Comparison of ENCODE assay signal across 8 cellular contexts in genomic region chr17:37489197-37490001, GRCh38. TPM values are rescaled to one million over a fixed set of nuclear protein-coding genes. Genes with fewer than 3 reads are reported as not detected.
DNase-seq lines count a peak whose midpoint lies in the region; ATAC-seq and TF ChIP-seq lines count a peak whose summit lies in the region.

DUSP14 (plus strand) TSS chr17:37489891; CDS start chr17:37512273, 22,382 bp downstream.

- POLR2A ChIA-PET in CD8-positive, alpha-beta T cell (lab: Charles Lee) = interaction anchor here (1.4 kb wide), 1 partner anchor 119 kb away, joined by 6 read pairs; the partner anchor contains the start of gene SYNRG

- peak within 1 kb of the TSS; percentile 93 for H3K27ac Mint-ChIP-seq in CD8-positive, alpha-beta T cell

- H3K27me3 Mint-ChIP-seq in CD8-positive, alpha-beta T cell (ENCODE audit: low read depth) = no peaks in the 10 kb centered on the region

- H3K9me3 Mint-ChIP-seq in CD8-positive, alpha-beta T cell = no peaks in the 10 kb centered on the region

- no peaks in the 10 kb centered on the region for H3K36me3 ChIP-seq in CD8-positive, alpha-beta T cell (ENCODE audit: insufficient read depth, low read length)
- H3K36me3 ChIP-seq in OCI-LY1 (ENCODE audit: insufficient read depth, low read length) = no peaks in the 10 kb centered on the region

- CTCF ChIA-PET in CD8-positive, alpha-beta T cell (lab: Charles Lee) = no interaction called here

- H3K79me2 ChIP-seq in OCI-LY1 (ENCODE audit: insufficient read depth, low read length) = peaks cover 10% of the 10 kb centered on the region; the same call in 1 of the 2 replicates

- H2AFZ ChIP-seq in OCI-LY1 (ENCODE audit: low read length) = no peak within 1 kb of the TSS

- peaks cover 7% of the 10 kb centered on the region for H3F3A ChIP-seq in OCI-LY1 (ENCODE audit: insufficient read depth, low read length)

- no peak for TF ChIP-seq CTCF in CD8-positive, alpha-beta T cell (IDR thresholded peaks at IDR 0.05)
- TF ChIP-seq CTCF in HL-60 (IDR thresholded peaks at IDR 0.05; ENCODE audit: insufficient read depth, low read length) (no peak), OCI-LY1 (IDR thresholded peaks at IDR 0.05; ENCODE audit: low read length) (no peak; the same call in 1 of the 2 replicates)

- H3K27ac ChIP-seq in CD8-positive, alpha-beta T cell (ENCODE audit: low read depth, low read length) = peak within 1 kb of the TSS; percentile 72
- H3K27ac ChIP-seq in HL-60 (replicated peaks) (peak within 1 kb of the TSS; percentile 74), OCI-LY1 (ENCODE audit: low read depth, low read length, poor library complexity, severe bottlenecking) (peak within 1 kb of the TSS; percentile 72), epithelial cell of prostate (peak within 1 kb of the TSS; percentile 96)

- H4K20me1 ChIP-seq in OCI-LY1 (ENCODE audit: insufficient read depth, low read length) = no peaks in the 10 kb centered on the region

- no peaks in the 10 kb centered on the region for H3K9me2 ChIP-seq in OCI-LY1 (ENCODE audit: low read depth, low read length)

- DNase-seq in CD8-positive, alpha-beta T cell = peak; percentile 68 to 90 (median 83)
- DNase-seq in HL-60 (ENCODE audit: low read depth in 1 of 2, low spot score in 1 of 2) (peak; percentile 51 to 66), activated T-cell treated with anti-CD3 and anti-CD28 coated beads for 4 hours (peak; percentile 68), epithelial cell of prostate (ENCODE audit: low read depth, low spot score) (no peak), mucosa of gallbladder (ENCODE audit: low spot score) (peak; percentile 76)
- peak; percentile 71 for DNase-seq in stimulated activated CD8-positive, alpha-beta memory T cell treated with anti-CD3 and anti-CD28 coated beads, Interleukin-4, amount 100 ng/mL, for 24 hours (ENCODE audit: low read depth)

- peak; percentile 80 for ATAC-seq in CD8-positive, alpha-beta T cell
- peak; percentile 72 for ATAC-seq in GM19397 (IDR thresholded peaks at IDR 0.05; ENCODE audit: unreplicated experiment)

- H3K4me2 ChIP-seq in OCI-LY1 (ENCODE audit: low read length) = peak within 1 kb of the TSS; percentile 87

- H3K4me3 Mint-ChIP-seq in CD8-positive, alpha-beta T cell = peak within 1 kb of the TSS; percentile 90

- peaks cover 26% of the 10 kb centered on the region for H3K4me1 ChIP-seq in CD8-positive, alpha-beta T cell (ENCODE audit: insufficient read depth, low read length)
- peaks cover 41% of the 10 kb centered on the region for H3K4me1 ChIP-seq in OCI-LY1 (ENCODE audit: insufficient read depth, low read length, severe bottlenecking)

- peak within 1 kb of the TSS; percentile 75 for H3K4me3 ChIP-seq in CD8-positive, alpha-beta T cell (ENCODE audit: low read depth, low read length)
- H3K4me3 ChIP-seq in HL-60 (replicated peaks; ENCODE audit: insufficient read depth, low read length) (peak within 1 kb of the TSS; percentile 78), OCI-LY1 (ENCODE audit: low read depth, low read length, poor library complexity, severe bottlenecking) (peak within 1 kb of the TSS; percentile 82)

- peaks cover 3% of the 10 kb centered on the region for H3K36me3 Mint-ChIP-seq in CD8-positive, alpha-beta T cell

- peak within 1 kb of the TSS; percentile 71 for H3K9ac ChIP-seq in OCI-LY1 (ENCODE audit: low read length)

- no peaks in the 10 kb centered on the region for H3K27me3 ChIP-seq in CD8-positive, alpha-beta T cell (ENCODE audit: insufficient read depth, low read length)
- H3K27me3 ChIP-seq in HL-60 (ENCODE audit: insufficient read depth, poor library complexity, severe bottlenecking) (no peaks in the 10 kb centered on the region), OCI-LY1 (ENCODE audit: insufficient read depth, low read length) (no peaks in the 10 kb centered on the region)

- H3K9me3 ChIP-seq in CD8-positive, alpha-beta T cell (ENCODE audit: low read length) = no peaks in the 10 kb centered on the region
- H3K9me3 ChIP-seq in OCI-LY1 (ENCODE audit: low read length) = no peaks in the 10 kb centered on the region

- H3K4me1 Mint-ChIP-seq in CD8-positive, alpha-beta T cell (ENCODE audit: low read depth) = peaks cover 27% of the 10 kb centered on the region

- intact Hi-C loops in CD8-positive, alpha-beta T cell (cut with DNase I, micrococcal nuclease) = loop anchor here (1.0 to 5.0 kb wide), 4 partner anchors 82 to 863 kb away; partner anchors contain the start of genes SYNRG (in 2 of the 2) and SOCS7 (in 1 of the 2)

RNA-seq across cellular contexts. Expression of gene DUSP14, which starts in this region (rescaled TPM):
- 1 to 10 TPM; 5.5 to 6.8 TPM for total RNA-seq in CD8-positive, alpha-beta T cell
- 16.5 TPM for total RNA-seq in mucosa of gallbladder
